In the genomic region with DNA sequence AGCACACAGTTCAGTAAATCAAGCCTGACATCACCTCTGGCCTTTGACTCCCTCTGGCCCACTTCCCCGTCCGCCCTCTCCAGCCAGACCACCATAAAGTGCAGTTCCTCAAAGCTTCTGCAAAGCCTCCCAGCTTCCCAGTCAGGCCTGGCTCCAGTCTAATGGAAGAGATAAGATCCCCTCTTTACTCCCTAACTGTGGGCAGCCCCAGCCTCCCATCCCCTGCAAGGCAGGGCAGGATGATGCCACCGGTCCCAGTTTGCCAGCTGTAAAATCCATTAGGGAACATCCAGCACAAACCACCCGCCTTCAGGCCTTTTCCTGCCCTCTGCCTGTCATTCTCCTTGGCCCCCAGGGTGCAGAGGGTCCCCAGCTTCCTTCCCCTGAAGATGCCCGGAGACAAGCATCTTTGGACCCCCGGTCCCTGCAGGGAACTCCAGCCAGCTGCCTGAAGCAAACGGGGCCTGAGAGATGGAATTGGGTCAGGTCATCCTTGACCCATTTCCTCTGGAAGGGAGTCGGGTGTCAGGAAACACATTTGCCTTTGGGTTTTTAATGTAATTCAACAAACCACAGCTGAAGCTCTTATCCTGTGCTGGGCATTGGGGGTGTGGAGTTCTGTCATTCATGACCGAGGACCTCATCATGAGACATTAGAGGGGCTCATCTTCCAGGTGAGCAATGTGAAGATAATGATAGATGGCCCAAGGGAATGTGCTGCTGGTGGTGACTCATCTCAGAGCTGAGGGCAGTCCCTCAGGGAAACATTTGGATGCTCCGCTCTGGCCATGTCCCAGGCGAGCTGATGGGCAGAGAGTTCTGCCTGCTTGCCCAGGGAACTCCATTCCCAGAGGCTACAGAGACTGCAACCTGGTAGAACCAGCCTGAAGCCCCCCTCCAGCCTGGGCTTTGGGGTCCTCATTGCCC, we compare ENCODE assay signal across 20 cellular contexts.
DNase-seq lines count a peak whose midpoint lies in the region; ATAC-seq and TF ChIP-seq lines count a peak whose summit lies in the region.
"Had no signal": no experiment of that assay in that cellular context is flagged by ENCODE, and none has a peak within 500 bp of the region (broad histone marks: within the 10 kb centered on the region; RNA-seq: fewer than 3 reads in every experiment).

No MANE protein-coding gene starts in this region.

- H3K9me2 ChIP-seq in MM.1S (replicated peaks; ENCODE audit: insufficient read depth, low read length) = no peaks in the 10 kb centered on the region

- H4K20me1 ChIP-seq in BLaER1 (peaks cover 90% of the 10 kb centered on the region), MM.1S (ENCODE audit: insufficient read depth, low read length) (no peaks in the 10 kb centered on the region)

- no peaks in the 10 kb centered on the region for H3K9me3 Mint-ChIP-seq in HFFc6
- H3K9me3 Mint-ChIP-seq: activated CD4-positive, alpha-beta memory T cell treated with anti-CD3 and anti-CD28 coated beads for 36 hours; activated naive CD4-positive, alpha-beta T cell treated with anti-CD3 and anti-CD28 coated beads, Interleukin-2, amount 50 U/mL, for 72 hours; stimulated activated naive CD8-positive, alpha-beta T cell treated with anti-CD3 and anti-CD28 coated beads, Interleukin-15, Interleukin-2, amounts not matched to agents 100 ng/mL and 50 ng/mL, for 24 hours had no signal

- no peak overlapping the region for H3K4me3 ChIP-seq in BLaER1
- no peak overlapping the region for H3K4me3 ChIP-seq in colonic mucosa
- H3K4me3 ChIP-seq in MM.1S (ENCODE audit: low read length) = no peak overlapping the region
- H3K4me3 ChIP-seq: mucosa of descending colon had no signal

- peaks cover 98% of the 10 kb centered on the region for H3K36me3 ChIP-seq in BLaER1
- H3K36me3 ChIP-seq in colonic mucosa = no peaks in the 10 kb centered on the region
- no peaks in the 10 kb centered on the region for H3K36me3 ChIP-seq in MM.1S (replicated peaks; ENCODE audit: insufficient read depth, low read length)

- intact Hi-C loops in colonic mucosa (cut with DNase I) = no loop called here

- peaks cover 5% of the 10 kb centered on the region; the same call in 1 of the 2 replicates for H3K36me3 Mint-ChIP-seq in HFFc6 (ENCODE audit: low read depth)
- peaks cover 3% of the 10 kb centered on the region for H3K36me3 Mint-ChIP-seq in T-helper 17 cell (ENCODE audit: low read depth)

- DNase-seq in HFFc6 = peak; percentile 24
- no peak for DNase-seq in T-helper 17 cell
- DNase-seq in myocyte (ENCODE audit: low read depth) = peak; percentile 20
- no peak for DNase-seq in colonic mucosa
- DNase-seq in foreskin melanocyte = no peak
- no peak for DNase-seq in ecto neural progenitor cell (ENCODE audit: low spot score)
- DNase-seq in MM.1S = no peak
- DNase-seq: activated CD4-positive, alpha-beta memory T cell treated with anti-CD3 and anti-CD28 coated beads for 36 hours; activated T-cell treated with anti-CD3 and anti-CD28 coated beads, Interleukin-2, amount 50 U/mL, for 48 hours; HCEC 1CT; KBM-7; left colon; mucosa of descending colon; NCI-H2171 treated with DMSO at 0.1 percent for 48 hours; NCI-H748 treated with DMSO at 0.1 percent for 48 hours; nucleus accumbens; right cardiac atrium had no signal

- H3K4me2 ChIP-seq in BLaER1 (no peak overlapping the region), MM.1S (ENCODE audit: low read depth, low read length) (no peak overlapping the region)

- H3K9ac ChIP-seq in BLaER1 = no peak overlapping the region
- no peak overlapping the region for H3K9ac ChIP-seq in colonic mucosa (ENCODE audit: low read depth in 2 of 2, low read length in 2 of 2)
- H3K9ac ChIP-seq in MM.1S (ENCODE audit: low read length) = no peak overlapping the region

- H3K27me3 Mint-ChIP-seq in HFFc6 (ENCODE audit: insufficient read depth) (no peaks in the 10 kb centered on the region; the same call in 1 of the 2 replicates), T-helper 17 cell (no peaks in the 10 kb centered on the region)
- H3K27me3 Mint-ChIP-seq: activated CD4-positive, alpha-beta memory T cell treated with anti-CD3 and anti-CD28 coated beads for 36 hours; stimulated activated naive CD8-positive, alpha-beta T cell treated with anti-CD3 and anti-CD28 coated beads, Interleukin-15, Interleukin-2, amounts not matched to agents 100 ng/mL and 50 ng/mL, for 24 hours had no signal

- no peaks in the 10 kb centered on the region for H3K9me3 ChIP-seq in BLaER1
- no peaks in the 10 kb centered on the region for H3K9me3 ChIP-seq in T-helper 17 cell (ENCODE audit: control insufficient read depth, low read length, poor library complexity, severe bottlenecking)
- no peaks in the 10 kb centered on the region for H3K9me3 ChIP-seq in colonic mucosa
- H3K9me3 ChIP-seq in MM.1S (replicated peaks; ENCODE audit: insufficient read depth, low read length) = no peaks in the 10 kb centered on the region
- H3K9me3 ChIP-seq: mucosa of descending colon had no signal

- no peaks in the 10 kb centered on the region for H3F3A ChIP-seq in MM.1S (ENCODE audit: insufficient read depth, low read length)

- TF ChIP-seq CTCF in HFFc6 (IDR thresholded peaks at IDR 0.05) (no peak), colonic mucosa (IDR thresholded peaks at IDR 0.05) (no peak), MM.1S (IDR thresholded peaks at IDR 0.05; ENCODE audit: low read length) (no peak)

- H3K4me1 ChIP-seq in BLaER1 (peaks cover 21% of the 10 kb centered on the region), colonic mucosa (no peaks in the 10 kb centered on the region), MM.1S (ENCODE audit: low read length) (no peaks in the 10 kb centered on the region)

- H3K27ac ChIP-seq in BLaER1 (0 out of 2 replicates have a peak overlapping the region, but pooled peaks have one; percentile 15), colonic mucosa (no peak overlapping the region), MM.1S (ENCODE audit: low read length) (no peak overlapping the region)

- H3K79me2 ChIP-seq in MM.1S (ENCODE audit: low read length) = no peaks in the 10 kb centered on the region

- ATAC-seq in T-helper 17 cell = no peak
- ATAC-seq: activated naive CD4-positive, alpha-beta T cell treated with anti-CD3 and anti-CD28 coated beads, Interleukin-2, amount 50 U/mL, for 72 hours; left colon; mucosa of descending colon; right cardiac atrium had no signal

- no peaks in the 10 kb centered on the region for H3K27me3 ChIP-seq in BLaER1
- H3K27me3 ChIP-seq in colonic mucosa = no peaks in the 10 kb centered on the region
- no peaks in the 10 kb centered on the region for H3K27me3 ChIP-seq in MM.1S (replicated peaks; ENCODE audit: insufficient read depth, low read length)

- H3K27ac Mint-ChIP-seq in HFFc6 (no peak overlapping the region), T-helper 17 cell (peak overlapping the region; percentile 84)
- H3K27ac Mint-ChIP-seq: activated CD4-positive, alpha-beta memory T cell treated with anti-CD3 and anti-CD28 coated beads for 36 hours; stimulated activated naive CD8-positive, alpha-beta T cell treated with anti-CD3 and anti-CD28 coated beads, Interleukin-15, Interleukin-2, amounts not matched to agents 100 ng/mL and 50 ng/mL, for 24 hours had no signal

- H3K4me1 Mint-ChIP-seq in HFFc6 (ENCODE audit: low read depth) (peaks cover 17% of the 10 kb centered on the region), T-helper 17 cell (peaks cover 8% of the 10 kb centered on the region)

- H2AFZ ChIP-seq in MM.1S (ENCODE audit: low read length) = no peak overlapping the region

- H3K4me3 Mint-ChIP-seq in HFFc6 = no peak overlapping the region
- H3K4me3 Mint-ChIP-seq in T-helper 17 cell = peak overlapping the region; percentile 36
- H3K4me3 Mint-ChIP-seq: activated CD4-positive, alpha-beta memory T cell treated with anti-CD3 and anti-CD28 coated beads for 36 hours; stimulated activated naive CD8-positive, alpha-beta T cell treated with anti-CD3 and anti-CD28 coated beads, Interleukin-15, Interleukin-2, amounts not matched to agents 100 ng/mL and 50 ng/mL, for 24 hours had no signal

Comparison
In these comparisons a context has a peak if more than half of its experiments do, and no peak if none do; other contexts are left out.
1. DNase-seq: peak in HFFc6 (single experiment) and myocyte (single experiment); none in T-helper 17 cell (0 of 3), colonic mucosa (single experiment), foreskin melanocyte (single experiment), ecto neural progenitor cell (single experiment) and MM.1S (single experiment).